Comparison of ENCODE assay signal across 7 cellular contexts in genomic region chr7:79272066-79272669, GRCh38.
DNase-seq lines count a peak whose midpoint lies in the region; ATAC-seq, FAIRE-seq and TF ChIP-seq lines count a peak whose summit lies in the region.

No MANE protein-coding gene starts in this region.

- no peak overlapping the region for H2BK120ac ChIP-seq in H9 (ENCODE audit: low read depth, low read length, poor library complexity, severe bottlenecking)

- H3K9me3 Mint-ChIP-seq in H9 = no peaks in the 10 kb centered on the region

- H3K79me1 ChIP-seq in H9 (ENCODE audit: insufficient read depth, low read depth, low read length, poor library complexity, severe bottlenecking) = no peaks in the 10 kb centered on the region

- H3K4me1 ChIP-seq in H9 (ENCODE audit: insufficient read depth, low read length) (no peaks in the 10 kb centered on the region), ascending aorta (no peaks in the 10 kb centered on the region), HepG2 (ENCODE audit: insufficient read depth, low read length) (no peaks in the 10 kb centered on the region), suprapubic skin (no peaks in the 10 kb centered on the region)

- no peak overlapping the region for H3K27ac Mint-ChIP-seq in H9

- BruUV-seq in HepG2 (replicated peaks; lab: Mats Ljungman, UMichigan) = no TSS peak

- WGBS in H9 (ENCODE audit: extremely low coverage, insufficient read length, low lambda C conversion rate) = no CpG with 5 or more reads among the region's 4 CpGs
- WGBS in HepG2 (ENCODE audit: low lambda C conversion rate) = 27% methylated on average over 4 of the region's 4 CpGs
- 28% methylated on average over 4 of the region's 4 CpGs for WGBS in suprapubic skin

- H3K23me2 ChIP-seq in H9 (ENCODE audit: insufficient read length, low read depth, low read length, poor library complexity, severe bottlenecking) = no peaks in the 10 kb centered on the region

- H3K27ac ChIP-seq in H9 (ENCODE audit: insufficient read length, low read depth, low read length) (no peak overlapping the region), ascending aorta (no peak overlapping the region), HepG2 (ENCODE audit: extremely low read length, insufficient read depth, low read length) (no peak overlapping the region), suprapubic skin (no peak overlapping the region)

- no peaks in the 10 kb centered on the region for H3K27me3 Mint-ChIP-seq in H9 (ENCODE audit: low read depth)

- no peak overlapping the region for H4K5ac ChIP-seq in H9 (ENCODE audit: insufficient read length, low read depth, low read length)

- no peak overlapping the region for H2BK15ac ChIP-seq in H9 (ENCODE audit: low read depth, low read length)

- H2AFZ ChIP-seq in H9 (ENCODE audit: low read length) (no peak overlapping the region), HepG2 (ENCODE audit: low read length) (no peak overlapping the region)

- H3K56ac ChIP-seq in H9 (ENCODE audit: insufficient read length, low read depth, low read length) = no peak overlapping the region

- no peak overlapping the region for H2BK5ac ChIP-seq in H9 (ENCODE audit: insufficient read length, low read length)

- H3K4me1 Mint-ChIP-seq in H9 = peaks cover 4 to 6% of the 10 kb centered on the region in 2 experiments

- H3K4me3 ChIP-seq in ascending aorta (no peak overlapping the region), HepG2 (replicated peaks in 1 of 3; ENCODE audit: insufficient read depth in 1 of 3, low read depth in 2 of 3, low read length in 3 of 3) (no peak overlapping the region), suprapubic skin (no peak overlapping the region)

- H3K36me3 Mint-ChIP-seq in H9 (ENCODE audit: insufficient read depth in 1 of 3, low read depth in 3 of 3) = no peaks in the 10 kb centered on the region

- TF ChIP-seq EP300 in HepG2 (IDR thresholded peaks at IDR 0.05; ENCODE audit: low read depth in 2 of 2, low read length in 2 of 2) = no peak
- TF ChIP-seq EP300 in HepG2 (CRISPR knock-in tag; IDR thresholded peaks at IDR 0.05; ENCODE audit: borderline replicate concordance) = no peak
- no peak for TF ChIP-seq EP300 in suprapubic skin (IDR thresholded peaks at IDR 0.05)

- no peak overlapping the region for H3K23ac ChIP-seq in H9 (ENCODE audit: insufficient read length, low read depth, low read length)

- H4K91ac ChIP-seq in H9 (ENCODE audit: insufficient read length, low read depth, low read length) = no peak overlapping the region

- in situ Hi-C loops in HepG2 (cut with HindIII; ENCODE audit: extremely low pct_ligation_motif_present, low pct_unique_long_range_greater_than_20kb) = no loop called here

- FAIRE-seq in HepG2 (lab: Jason Lieb, UNC) = peak; percentile 8

- no peak overlapping the region for H3K14ac ChIP-seq in H9 (ENCODE audit: insufficient read depth, low read length)

- no peak overlapping the region for H3K4ac ChIP-seq in H9 (ENCODE audit: low read depth, low read length)

- H3K79me2 ChIP-seq in H9 (ENCODE audit: insufficient read depth, low read length) (no peaks in the 10 kb centered on the region), HepG2 (ENCODE audit: insufficient read depth, low read length) (no peaks in the 10 kb centered on the region)

- no peak for TF ChIP-seq RAD21 in HepG2 (CRISPR knock-in tag; IDR thresholded peaks at IDR 0.05)

- H3K4me3 Mint-ChIP-seq in H9 = no peak overlapping the region

- H3T11ph ChIP-seq in H9 (ENCODE audit: low read length) = no peak overlapping the region

- H3K36me3 ChIP-seq in ascending aorta (no peaks in the 10 kb centered on the region), HepG2 (replicated peaks in 1 of 2; ENCODE audit: control insufficient read depth in 1 of 2, insufficient read depth in 2 of 2, low read length in 2 of 2) (no peaks in the 10 kb centered on the region), suprapubic skin (no peaks in the 10 kb centered on the region)

- no peaks in the 10 kb centered on the region for H3K9me3 ChIP-seq in H9 (ENCODE audit: control insufficient read depth, low read depth, low read length)
- no peaks in the 10 kb centered on the region for H3K9me3 ChIP-seq in ascending aorta
- no peaks in the 10 kb centered on the region for H3K9me3 ChIP-seq in HepG2 (ENCODE audit: low read length)
- no peaks in the 10 kb centered on the region for H3K9me3 ChIP-seq in suprapubic skin

- TF ChIP-seq POLR2A in HepG2 (IDR thresholded peaks at IDR 0.05; ENCODE audit: insufficient read depth in 1 of 2, low read depth in 2 of 2, low read length in 2 of 2) = no peak
- TF ChIP-seq POLR2A in suprapubic skin (IDR thresholded peaks at IDR 0.05) = no peak

- no peak overlapping the region for H3K4me2 ChIP-seq in H9 (ENCODE audit: insufficient read depth, insufficient read length, low read length)
- no peak overlapping the region for H3K4me2 ChIP-seq in HepG2 (ENCODE audit: low read depth, low read length)

- intact Hi-C loops in ascending aorta (cut with DNase I) = no loop called here
- intact Hi-C loops in HepG2 (cut with micrococcal nuclease; ENCODE audit: unreplicated experiment) = loop anchor here (2.0 to 5.0 kb wide), 2 partner anchors 470 to 747 kb away; no protein-coding TSS in a partner anchor

- CTCF ChIA-PET in HepG2 (lab: Yijun Ruan, JAX; ENCODE audit: low intra/inter-chr PET ratio, low total read pairs) = interaction anchor here (1.3 kb wide), 1 partner anchor 470 kb away, joined by 5 read pairs; no protein-coding TSS in a partner anchor

- H2BK12ac ChIP-seq in H9 (ENCODE audit: insufficient read length, low read depth, low read length) = no peak overlapping the region

- H3K9ac ChIP-seq in H9 (ENCODE audit: extremely low read depth, insufficient read length, low read length) = no peak overlapping the region
- no peak overlapping the region for H3K9ac ChIP-seq in HepG2 (ENCODE audit: insufficient read depth, low read depth, low read length)

- ATAC-seq in HepG2 (no peak), HG03025 (IDR thresholded peaks at IDR 0.05; ENCODE audit: low FRiP score, unreplicated experiment) (no peak)

- H4K8ac ChIP-seq in H9 (replicated peaks; ENCODE audit: insufficient read length, low read depth, low read length) = no peak overlapping the region

- H2AK5ac ChIP-seq in H9 (ENCODE audit: insufficient read length, low read length) = no peak overlapping the region

- no peaks in the 10 kb centered on the region for H4K20me1 ChIP-seq in H9 (ENCODE audit: control insufficient read depth, insufficient read depth, insufficient read length)
- no peaks in the 10 kb centered on the region for H4K20me1 ChIP-seq in HepG2 (ENCODE audit: insufficient read depth, low read length)

- no peak overlapping the region for H3K18ac ChIP-seq in H9 (ENCODE audit: insufficient read length, low read depth, low read length)

- POLR2A ChIA-PET in HepG2 (lab: Yijun Ruan, JAX) = no interaction called here

- TF ChIP-seq CTCF in H9 (conservative IDR thresholded peaks at IDR 0.05) (peak; percentile 77), ascending aorta (IDR thresholded peaks at IDR 0.05) (peak in 2 of 3 experiments; percentile 43 to 57), HepG2 (CRISPR knock-in tag; IDR thresholded peaks at IDR 0.05) (peak; percentile 52), suprapubic skin (IDR thresholded peaks at IDR 0.05) (peak in 1 of 2 donors; percentile 46)

- DNase-seq in GM03348 (ENCODE audit: low spot score) = peak; percentile 42
- DNase-seq in H9 = no peak
- DNase-seq in NCI-H128 (lab: John Stamatoyannopoulos, UW; ENCODE audit: unreplicated experiment) = peak; percentile 11
- no peak for DNase-seq in ascending aorta (ENCODE audit: low spot score in 2 of 2)
- peak; percentile 30 for DNase-seq in HepG2 (ENCODE audit: low spot score)
- no peak for DNase-seq in suprapubic skin (ENCODE audit: low spot score in 2 of 2)

- no peak overlapping the region for H2BK20ac ChIP-seq in H9 (ENCODE audit: low read depth, low read length, poor library complexity, severe bottlenecking)

- H3K27me3 ChIP-seq in H9 (ENCODE audit: insufficient read depth, low read length) (no peaks in the 10 kb centered on the region), ascending aorta (no peaks in the 10 kb centered on the region), HepG2 (ENCODE audit: control insufficient read depth in 1 of 2, insufficient read depth in 2 of 2, low read length in 2 of 2) (no peaks in the 10 kb centered on the region; a peak in 1 of 5 replicates), suprapubic skin (no peaks in the 10 kb centered on the region)

TF ChIP-seq in HepG2, 621 proteins besides CTCF, POLR2A, EP300 and RAD21 (continues in another document):
- TF ChIP-seq HMGA1 (CRISPR knock-in tag; conservative IDR thresholded peaks at IDR 0.05) (no peak), ZNF136 (CRISPR knock-in tag; IDR thresholded peaks at IDR 0.05; ENCODE audit: low read depth) (no peak), DR1 (CRISPR knock-in tag; IDR thresholded peaks at IDR 0.05) (no peak), STAG1 (CRISPR knock-in tag; IDR thresholded peaks at IDR 0.05) (peak; percentile 59), THAP11 (CRISPR knock-in tag; IDR thresholded peaks at IDR 0.05) (no peak), TBL1XR1 (IDR thresholded peaks at IDR 0.05; ENCODE audit: borderline replicate concordance, low read length, partially characterized antibody) (no peak), ZFP37 (CRISPR knock-in tag; IDR thresholded peaks at IDR 0.05; ENCODE audit: borderline replicate concordance) (no peak), ZBTB21 (CRISPR knock-in tag; IDR thresholded peaks at IDR 0.05) (no peak), ZNF691 (CRISPR knock-in tag; IDR thresholded peaks at IDR 0.05; ENCODE audit: borderline replicate concordance, low read depth) (no peak), ZNF747 (CRISPR knock-in tag; IDR thresholded peaks at IDR 0.05; ENCODE audit: borderline replicate concordance) (no peak), ZNF816 (CRISPR knock-in tag; IDR thresholded peaks at IDR 0.05; ENCODE audit: borderline replicate concordance) (no peak)

Comparison
In these comparisons a context has a peak if more than half of its experiments do, and no peak if none do; other contexts are left out.
1. DNase-seq: peak in GM03348 (single experiment), NCI-H128 (single experiment) and HepG2 (single experiment); none in H9 (single experiment), ascending aorta (0 of 2) and suprapubic skin (0 of 2).